In genomic region chr7:147999962-148000361, GRCh38 we compare ENCODE assay signal across 12 cellular contexts.
DNase-seq lines count a peak whose midpoint lies in the region; ATAC-seq and TF ChIP-seq lines count a peak whose summit lies in the region.
"Had no signal": no experiment of that assay in that cellular context is flagged by ENCODE, and none has a peak within 500 bp of the region (broad histone marks: within the 10 kb centered on the region; RNA-seq: fewer than 3 reads in every experiment).

No MANE protein-coding gene starts in this region.

- no peak for TF ChIP-seq EP300 in esophagus muscularis mucosa (IDR thresholded peaks at IDR 0.05)

- H3K4me1 ChIP-seq in GM23338 (ENCODE audit: insufficient read depth) (peaks cover 6% of the 10 kb centered on the region; the same call in 1 of the 2 replicates), HUES64 (ENCODE audit: insufficient read depth, low read length) (peaks cover 9% of the 10 kb centered on the region; the same call in 1 of the 2 replicates), esophagus muscularis mucosa (no peaks in the 10 kb centered on the region), tibial artery (no peaks in the 10 kb centered on the region), prostate gland (replicated peaks) (no peaks in the 10 kb centered on the region)
- H3K4me1 ChIP-seq: BE2C had no signal

- H3F3A ChIP-seq in GM23338 (replicated peaks; ENCODE audit: low read depth) = no peaks in the 10 kb centered on the region

- H3K27me3 ChIP-seq in GM23338 (ENCODE audit: insufficient read depth) = no peaks in the 10 kb centered on the region
- no peaks in the 10 kb centered on the region for H3K27me3 ChIP-seq in HUES64 (ENCODE audit: insufficient read depth, low read length)
- H3K27me3 ChIP-seq in esophagus muscularis mucosa = no peaks in the 10 kb centered on the region
- no peaks in the 10 kb centered on the region for H3K27me3 ChIP-seq in tibial artery
- H3K27me3 ChIP-seq in prostate gland (replicated peaks; ENCODE audit: insufficient read depth) = no peaks in the 10 kb centered on the region
- H3K27me3 ChIP-seq: BE2C had no signal

- peak overlapping the region; percentile 36 for H3K4me2 ChIP-seq in GM23338

- TF ChIP-seq CTCF in GM23338 (conservative IDR thresholded peaks at IDR 0.05; ENCODE audit: low read depth in 2 of 2) = no peak
- TF ChIP-seq CTCF in esophagus muscularis mucosa (IDR thresholded peaks at IDR 0.05) = no peak
- no peak for TF ChIP-seq CTCF in tibial artery (IDR thresholded peaks at IDR 0.05)
- no peak for TF ChIP-seq CTCF in prostate gland (IDR thresholded peaks at IDR 0.05)

- WGBS in HUES64 = 54% methylated on average over 3 of the region's 4 CpGs
- WGBS in esophagus muscularis mucosa = 67% methylated on average over 4 of the region's 4 CpGs
- WGBS in prostate gland = 75% methylated on average over 4 of the region's 4 CpGs

- no peaks in the 10 kb centered on the region; the same call in 1 of the 2 replicates for H3K36me3 ChIP-seq in GM23338 (ENCODE audit: insufficient read depth)
- H3K36me3 ChIP-seq in HUES64 (ENCODE audit: insufficient read depth, low read length) = no peaks in the 10 kb centered on the region
- no peaks in the 10 kb centered on the region for H3K36me3 ChIP-seq in esophagus muscularis mucosa
- H3K36me3 ChIP-seq in tibial artery = no peaks in the 10 kb centered on the region
- H3K36me3 ChIP-seq in prostate gland = no peaks in the 10 kb centered on the region
- H3K36me3 ChIP-seq: BE2C had no signal

- H3K9me3 ChIP-seq in HUES64 (ENCODE audit: insufficient read depth, low read depth, low read length) (no peaks in the 10 kb centered on the region), esophagus muscularis mucosa (no peaks in the 10 kb centered on the region), tibial artery (no peaks in the 10 kb centered on the region), prostate gland (no peaks in the 10 kb centered on the region)
- H3K9me3 ChIP-seq: BE2C had no signal

- H3K27ac ChIP-seq in GM23338 (ENCODE audit: low read depth) (no peak overlapping the region), HUES64 (ENCODE audit: low read depth, low read length) (peak overlapping the region; percentile 11; the same call in 1 of the 2 replicates), esophagus muscularis mucosa (replicated peaks in 1 of 4) (no peak overlapping the region), tibial artery (no peak overlapping the region), prostate gland (no peak overlapping the region)
- H3K27ac ChIP-seq: C4-2B had no signal

- no peaks in the 10 kb centered on the region for H3K79me2 ChIP-seq in GM23338 (replicated peaks; ENCODE audit: insufficient read depth)

- no peak for TF ChIP-seq POLR2A in esophagus muscularis mucosa (IDR thresholded peaks at IDR 0.05; ENCODE audit: low read depth)
- TF ChIP-seq POLR2A in prostate gland (IDR thresholded peaks at IDR 0.05) = no peak

- H3K36me3 Mint-ChIP-seq in GM23338 (ENCODE audit: low read depth) = peaks cover 9% of the 10 kb centered on the region; the same call in 1 of the 3 replicates
- H3K36me3 Mint-ChIP-seq: CD4-positive, alpha-beta memory T cell had no signal

- no peaks in the 10 kb centered on the region for H4K20me1 ChIP-seq in GM23338 (replicated peaks; ENCODE audit: insufficient read depth)

- no peak overlapping the region for H3K9ac ChIP-seq in HUES64 (ENCODE audit: low read depth, low read length)

- no peak overlapping the region for H2AFZ ChIP-seq in GM23338

- H3K27ac Mint-ChIP-seq in GM23338 = no peak overlapping the region
- H3K27ac Mint-ChIP-seq: CD4-positive, alpha-beta memory T cell had no signal

- H3K4me3 Mint-ChIP-seq in GM23338 = no peak overlapping the region
- H3K4me3 Mint-ChIP-seq: CD4-positive, alpha-beta memory T cell had no signal

- peaks cover 30% of the 10 kb centered on the region for H3K9me3 Mint-ChIP-seq in GM23338

- peak; percentile 55 for DNase-seq in GM23338 (ENCODE audit: low spot score)
- DNase-seq in esophagus muscularis mucosa (ENCODE audit: extremely low spot score) = peak; percentile 91
- peak; percentile 35 for DNase-seq in iPS-NIHi7 (ENCODE audit: extremely low spot score)
- no peak for DNase-seq in tibial artery
- DNase-seq in prostate gland (ENCODE audit: low spot score) = no peak
- DNase-seq: BE2C; CD4-positive, alpha-beta memory T cell; DMS79 had no signal

- intact Hi-C loops in esophagus muscularis mucosa (cut with DNase I) (no loop called here), tibial artery (cut with DNase I; ENCODE audit: low total_unique reads) (no loop called here), prostate gland (cut with DNase I) (no loop called here)

- H3K4me1 Mint-ChIP-seq in GM23338 = peaks cover 20% of the 10 kb centered on the region
- H3K4me1 Mint-ChIP-seq: CD4-positive, alpha-beta memory T cell had no signal

- H3K9me2 ChIP-seq in GM23338 (ENCODE audit: insufficient read depth) = no peaks in the 10 kb centered on the region

- H3K4me3 ChIP-seq in GM23338 (no peak overlapping the region), HUES64 (ENCODE audit: low read length) (no peak overlapping the region), esophagus muscularis mucosa (no peak overlapping the region), tibial artery (no peak overlapping the region), prostate gland (no peak overlapping the region)

- no peaks in the 10 kb centered on the region for H3K27me3 Mint-ChIP-seq in GM23338 (ENCODE audit: insufficient read depth, low read depth, poor library complexity)
- H3K27me3 Mint-ChIP-seq: CD4-positive, alpha-beta memory T cell had no signal

- peak; percentile 73 for ATAC-seq in GM23338
- ATAC-seq in HG03025 (IDR thresholded peaks at IDR 0.05; ENCODE audit: low FRiP score, unreplicated experiment) = no peak
- ATAC-seq: HepG2 had no signal

TF ChIP-seq in GM23338, 12 proteins besides CTCF, POLR2A, EP300 and RAD21:
- TF ChIP-seq, protein P1, sequence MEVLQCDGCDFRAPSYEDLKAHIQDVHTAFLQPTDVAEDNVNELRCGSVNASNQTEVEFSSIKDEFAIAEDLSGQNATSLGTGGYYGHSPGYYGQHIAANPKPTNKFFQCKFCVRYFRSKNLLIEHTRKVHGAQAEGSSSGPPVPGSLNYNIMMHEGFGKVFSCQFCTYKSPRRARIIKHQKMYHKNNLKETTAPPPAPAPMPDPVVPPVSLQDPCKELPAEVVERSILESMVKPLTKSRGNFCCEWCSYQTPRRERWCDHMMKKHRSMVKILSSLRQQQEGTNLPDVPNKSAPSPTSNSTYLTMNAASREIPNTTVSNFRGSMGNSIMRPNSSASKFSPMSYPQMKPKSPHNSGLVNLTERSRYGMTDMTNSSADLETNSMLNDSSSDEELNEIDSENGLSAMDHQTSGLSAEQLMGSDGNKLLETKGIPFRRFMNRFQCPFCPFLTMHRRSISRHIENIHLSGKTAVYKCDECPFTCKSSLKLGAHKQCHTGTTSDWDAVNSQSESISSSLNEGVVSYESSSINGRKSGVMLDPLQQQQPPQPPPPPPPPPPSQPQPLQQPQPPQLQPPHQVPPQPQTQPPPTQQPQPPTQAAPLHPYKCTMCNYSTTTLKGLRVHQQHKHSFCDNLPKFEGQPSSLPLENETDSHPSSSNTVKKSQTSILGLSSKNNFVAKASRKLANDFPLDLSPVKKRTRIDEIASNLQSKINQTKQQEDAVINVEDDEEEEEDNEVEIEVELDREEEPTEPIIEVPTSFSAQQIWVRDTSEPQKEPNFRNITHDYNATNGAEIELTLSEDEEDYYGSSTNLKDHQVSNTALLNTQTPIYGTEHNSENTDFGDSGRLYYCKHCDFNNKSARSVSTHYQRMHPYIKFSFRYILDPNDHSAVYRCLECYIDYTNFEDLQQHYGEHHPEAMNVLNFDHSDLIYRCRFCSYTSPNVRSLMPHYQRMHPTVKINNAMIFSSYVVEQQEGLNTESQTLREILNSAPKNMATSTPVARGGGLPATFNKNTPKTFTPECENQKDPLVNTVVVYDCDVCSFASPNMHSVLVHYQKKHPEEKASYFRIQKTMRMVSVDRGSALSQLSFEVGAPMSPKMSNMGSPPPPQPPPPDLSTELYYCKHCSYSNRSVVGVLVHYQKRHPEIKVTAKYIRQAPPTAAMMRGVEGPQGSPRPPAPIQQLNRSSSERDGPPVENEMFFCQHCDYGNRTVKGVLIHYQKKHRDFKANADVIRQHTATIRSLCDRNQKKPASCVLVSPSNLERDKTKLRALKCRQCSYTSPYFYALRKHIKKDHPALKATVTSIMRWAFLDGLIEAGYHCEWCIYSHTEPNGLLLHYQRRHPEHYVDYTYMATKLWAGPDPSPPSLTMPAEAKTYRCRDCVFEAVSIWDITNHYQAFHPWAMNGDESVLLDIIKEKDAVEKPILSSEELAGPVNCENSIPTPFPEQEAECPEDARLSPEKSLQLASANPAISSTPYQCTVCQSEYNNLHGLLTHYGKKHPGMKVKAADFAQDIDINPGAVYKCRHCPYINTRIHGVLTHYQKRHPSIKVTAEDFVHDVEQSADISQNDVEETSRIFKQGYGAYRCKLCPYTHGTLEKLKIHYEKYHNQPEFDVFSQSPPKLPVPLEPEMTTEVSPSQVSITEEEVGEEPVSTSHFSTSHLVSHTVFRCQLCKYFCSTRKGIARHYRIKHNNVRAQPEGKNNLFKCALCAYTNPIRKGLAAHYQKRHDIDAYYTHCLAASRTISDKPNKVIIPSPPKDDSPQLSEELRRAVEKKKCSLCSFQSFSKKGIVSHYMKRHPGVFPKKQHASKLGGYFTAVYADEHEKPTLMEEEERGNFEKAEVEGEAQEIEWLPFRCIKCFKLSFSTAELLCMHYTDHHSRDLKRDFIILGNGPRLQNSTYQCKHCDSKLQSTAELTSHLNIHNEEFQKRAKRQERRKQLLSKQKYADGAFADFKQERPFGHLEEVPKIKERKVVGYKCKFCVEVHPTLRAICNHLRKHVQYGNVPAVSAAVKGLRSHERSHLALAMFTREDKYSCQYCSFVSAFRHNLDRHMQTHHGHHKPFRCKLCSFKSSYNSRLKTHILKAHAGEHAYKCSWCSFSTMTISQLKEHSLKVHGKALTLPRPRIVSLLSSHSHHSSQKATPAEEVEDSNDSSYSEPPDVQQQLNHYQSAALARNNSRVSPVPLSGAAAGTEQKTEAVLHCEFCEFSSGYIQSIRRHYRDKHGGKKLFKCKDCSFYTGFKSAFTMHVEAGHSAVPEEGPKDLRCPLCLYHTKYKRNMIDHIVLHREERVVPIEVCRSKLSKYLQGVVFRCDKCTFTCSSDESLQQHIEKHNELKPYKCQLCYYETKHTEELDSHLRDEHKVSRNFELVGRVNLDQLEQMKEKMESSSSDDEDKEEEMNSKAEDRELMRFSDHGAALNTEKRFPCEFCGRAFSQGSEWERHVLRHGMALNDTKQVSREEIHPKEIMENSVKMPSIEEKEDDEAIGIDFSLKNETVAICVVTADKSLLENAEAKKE (CRISPR knock-in tag; IDR thresholded peaks at IDR 0.05) = peak; percentile 96
- peak; percentile 80; the same call in 1 of the 2 replicates for TF ChIP-seq ZNF114 (CRISPR knock-in tag; IDR thresholded peaks at IDR 0.05)
- TF ChIP-seq EZH2phosphoT487 (IDR thresholded peaks at IDR 0.05; ENCODE audit: unreplicated experiment) = no peak
- TF ChIP-seq NANOG (IDR thresholded peaks at IDR 0.05; ENCODE audit: borderline replicate concordance) = peak; percentile 79

Comparison
In these comparisons a context has a peak if more than half of its experiments do, and no peak if none do; other contexts are left out.
1. DNase-seq: peak in GM23338 (single experiment), esophagus muscularis mucosa (single experiment) and iPS-NIHi7 (single experiment); none in tibial artery (0 of 2) and prostate gland (single experiment).